8 cellular contexts compared by ENCODE assay signal in the genomic region with DNA sequence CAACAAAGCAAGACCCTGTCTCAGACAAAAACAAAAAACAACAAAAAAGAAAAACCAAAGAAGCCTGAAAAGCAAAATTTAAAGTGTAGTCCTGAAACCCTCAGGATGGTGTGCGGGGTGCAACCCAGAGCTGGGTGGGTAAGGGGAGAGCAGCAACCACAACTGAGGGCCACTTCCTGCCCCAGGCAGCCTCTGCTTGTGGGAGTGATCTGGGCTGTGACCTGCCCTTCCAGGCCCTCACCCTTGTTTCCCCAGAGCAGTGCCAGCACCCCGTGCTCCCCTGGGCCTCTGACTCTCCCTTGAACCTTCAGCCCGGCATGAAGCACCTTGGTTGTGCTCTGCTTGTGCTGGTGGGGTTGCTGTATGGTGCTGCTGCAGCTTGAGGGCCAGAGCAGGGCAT. TPM values are rescaled to one million over a fixed set of nuclear protein-coding genes. Genes with fewer than 3 reads are reported as not detected.
DNase-seq lines count a peak whose midpoint lies in the region; ATAC-seq and TF ChIP-seq lines count a peak whose summit lies in the region.
"Not testable (repeated sequence)": the region's sequence is repeated elsewhere in the genome, so short reads cannot be mapped to it uniquely, and the experiment has no call there.

No MANE protein-coding gene starts in this region.

- not testable (repeated sequence) for H3K4me3 Mint-ChIP-seq in H9; MCF 10A (ENCODE audit: unreplicated experiment)
- H3K4me3 Mint-ChIP-seq in activated T-helper 17 cell treated with anti-CD3 and anti-CD28 coated beads, Interleukin-2, amount 50 U/mL, for 72 hours = peak overlapping the region; percentile 65
- peak overlapping the region; percentile 79 to 94 (median 87) for H3K4me3 Mint-ChIP-seq in naive thymus-derived CD8-positive, alpha-beta T cell
- peak overlapping the region; percentile 32 to 77 for H3K4me3 Mint-ChIP-seq in stimulated activated naive CD8-positive, alpha-beta T cell treated with anti-CD3 and anti-CD28 coated beads, Interleukin-15, amount 100 ng/mL, for 72 hours

- no CpG with 5 or more reads among the region's 3 CpGs for WGBS in H9 (ENCODE audit: extremely low coverage, insufficient read length, low lambda C conversion rate)

- not testable (repeated sequence) for H3K27ac ChIP-seq in H9 (ENCODE audit: insufficient read length, low read depth, low read length)

- H3K4me3 ChIP-seq in GM12865 (ENCODE audit: low read depth, low read length) = not testable (repeated sequence)

- H4K20me1 ChIP-seq in H9 (ENCODE audit: control insufficient read depth, insufficient read depth, insufficient read length) = not testable (repeated sequence)

- peak; percentile 63 to 66 for ATAC-seq in activated CD4-positive, CD25-positive, alpha-beta regulatory T cell treated with anti-CD3 and anti-CD28 coated beads, Interleukin-2, amount 50 U/mL, for 24 hours
- ATAC-seq in activated T-helper 17 cell treated with anti-CD3 and anti-CD28 coated beads, Interleukin-2, amount 50 U/mL, for 72 hours (replicated peaks) = peak; percentile 68
- peak; percentile 71 to 74 for ATAC-seq in naive thymus-derived CD8-positive, alpha-beta T cell
- peak; percentile 80 for ATAC-seq in stimulated activated naive CD8-positive, alpha-beta T cell treated with anti-CD3 and anti-CD28 coated beads, Interleukin-15, amount 100 ng/mL, for 72 hours

- H3K79me1 ChIP-seq in H9 (ENCODE audit: insufficient read depth, low read depth, low read length, poor library complexity, severe bottlenecking) = peaks cover 16% of the 10 kb centered on the region

- peaks cover 57% of the 10 kb centered on the region; the same call in 1 of the 2 replicates for H3K79me2 ChIP-seq in H9 (ENCODE audit: insufficient read depth, low read length)

- not testable (repeated sequence) for H3K23ac ChIP-seq in H9 (ENCODE audit: insufficient read length, low read depth, low read length)

- not testable (repeated sequence) for H2BK120ac ChIP-seq in H9 (ENCODE audit: low read depth, low read length, poor library complexity, severe bottlenecking)

- H4K5ac ChIP-seq in H9 (ENCODE audit: insufficient read length, low read depth, low read length) = not testable (repeated sequence)

- H3K4me1 ChIP-seq in H9 (ENCODE audit: insufficient read depth, low read length) = peaks cover 14% of the 10 kb centered on the region; the same call in 1 of the 2 replicates

- CTCF ChIA-PET in MCF 10A (lab: Yijun Ruan, JAX) = interaction anchor here (0.7 to 1.6 kb wide), 2 partner anchors 136 to 443 kb away, joined by 3 to 4 read pairs; no protein-coding TSS in a partner anchor

- not testable (repeated sequence) for H4K8ac ChIP-seq in H9 (replicated peaks; ENCODE audit: insufficient read length, low read depth, low read length)

- not testable (repeated sequence) for H3K14ac ChIP-seq in H9 (ENCODE audit: insufficient read depth, low read length)

- H3K4me2 ChIP-seq in H9 (ENCODE audit: insufficient read depth, insufficient read length, low read length) = not testable (repeated sequence)

- H3K4me1 Mint-ChIP-seq in H9 (peaks cover 72% of the 10 kb centered on the region in 2 experiments), MCF 10A (ENCODE audit: insufficient read depth, unreplicated experiment) (peaks cover 39% of the 10 kb centered on the region)
- H3K4me1 Mint-ChIP-seq in activated T-helper 17 cell treated with anti-CD3 and anti-CD28 coated beads, Interleukin-2, amount 50 U/mL, for 72 hours = peaks cover 53% of the 10 kb centered on the region
- H3K4me1 Mint-ChIP-seq in naive thymus-derived CD8-positive, alpha-beta T cell = peaks cover 63 to 89% (median 83%) of the 10 kb centered on the region in 4 donors
- H3K4me1 Mint-ChIP-seq in stimulated activated naive CD8-positive, alpha-beta T cell treated with anti-CD3 and anti-CD28 coated beads, Interleukin-15, amount 100 ng/mL, for 72 hours = peaks cover 92% of the 10 kb centered on the region

- not testable (repeated sequence) for H2BK12ac ChIP-seq in H9 (ENCODE audit: insufficient read length, low read depth, low read length)

- not testable (repeated sequence) for H3K56ac ChIP-seq in H9 (ENCODE audit: insufficient read length, low read depth, low read length)

- H3K23me2 ChIP-seq in H9 (ENCODE audit: insufficient read length, low read depth, low read length, poor library complexity, severe bottlenecking) = not testable (repeated sequence)

- H3K27me3 ChIP-seq in H9 (ENCODE audit: insufficient read depth, low read length) = not testable (repeated sequence)

- not testable (repeated sequence) for BruUV-seq in MCF 10A (replicated peaks; lab: Mats Ljungman, UMichigan)

- TF ChIP-seq CTCF in GM12865 (IDR thresholded peaks at IDR 0.05; ENCODE audit: insufficient read depth, low read depth, low read length, missing control alignments); H9 (conservative IDR thresholded peaks at IDR 0.05); MCF 10A (IDR thresholded peaks at IDR 0.05; ENCODE audit: unreplicated experiment): not testable (repeated sequence)

- peak; percentile 38 for DNase-seq in GM12865 (ENCODE audit: low read depth)
- not testable (repeated sequence) for DNase-seq in H9; MCF 10A (ENCODE audit: unreplicated experiment)
- DNase-seq in NK-92 treated with Interleukin-12 subunit alpha and Interleukin-12 subunit beta, amount 100 ng/mL, for 24 hours (lab: John Stamatoyannopoulos, UW) = peak; percentile 35
- DNase-seq in naive thymus-derived CD8-positive, alpha-beta T cell = peak in 5 of 10 donors; percentile 24 to 68 (median 51)
- DNase-seq in stimulated activated naive CD8-positive, alpha-beta T cell treated with anti-CD3 and anti-CD28 coated beads, Interleukin-15, amount 100 ng/mL, for 72 hours = peak in 1 of 2 donors; percentile 39

- not testable (repeated sequence) for H2AFZ ChIP-seq in H9 (ENCODE audit: low read length)

- H3K27me3 Mint-ChIP-seq in H9 (ENCODE audit: low read depth); activated T-helper 17 cell treated with anti-CD3 and anti-CD28 coated beads, Interleukin-2, amount 50 U/mL, for 72 hours; MCF 10A (ENCODE audit: insufficient read depth, unreplicated experiment); naive thymus-derived CD8-positive, alpha-beta T cell; stimulated activated naive CD8-positive, alpha-beta T cell treated with anti-CD3 and anti-CD28 coated beads, Interleukin-15, amount 100 ng/mL, for 72 hours: not testable (repeated sequence)

- not testable (repeated sequence) for H3K4ac ChIP-seq in H9 (ENCODE audit: low read depth, low read length)

- not testable (repeated sequence) for H3K9me3 Mint-ChIP-seq in H9; activated T-helper 17 cell treated with anti-CD3 and anti-CD28 coated beads, Interleukin-2, amount 50 U/mL, for 72 hours; MCF 10A (ENCODE audit: unreplicated experiment); naive thymus-derived CD8-positive, alpha-beta T cell; stimulated activated naive CD8-positive, alpha-beta T cell treated with anti-CD3 and anti-CD28 coated beads, Interleukin-15, amount 100 ng/mL, for 72 hours

- H3K36me3 Mint-ChIP-seq in H9 (ENCODE audit: insufficient read depth in 1 of 3, low read depth in 3 of 3) = peaks cover 0 to 16% (median 4%) of the 10 kb centered on the region in 3 experiments; a peak in 5 of 7 replicates
- not testable (repeated sequence) for H3K36me3 Mint-ChIP-seq in activated T-helper 17 cell treated with anti-CD3 and anti-CD28 coated beads, Interleukin-2, amount 50 U/mL, for 72 hours (ENCODE audit: low read depth); MCF 10A (ENCODE audit: insufficient read depth, unreplicated experiment); naive thymus-derived CD8-positive, alpha-beta T cell

- intact Hi-C loops in MCF 10A (cut with micrococcal nuclease) = not testable (repeated sequence)

- H3K27ac Mint-ChIP-seq in H9 (peak overlapping the region; percentile 58 to 89 (median 87); a peak in 4 of 7 replicates), MCF 10A (ENCODE audit: low read depth, unreplicated experiment) (peak overlapping the region; percentile 86)
- H3K27ac Mint-ChIP-seq in activated T-helper 17 cell treated with anti-CD3 and anti-CD28 coated beads, Interleukin-2, amount 50 U/mL, for 72 hours = peak overlapping the region; percentile 84
- peak overlapping the region; percentile 83 to 98 (median 94) for H3K27ac Mint-ChIP-seq in naive thymus-derived CD8-positive, alpha-beta T cell
- H3K27ac Mint-ChIP-seq in stimulated activated naive CD8-positive, alpha-beta T cell treated with anti-CD3 and anti-CD28 coated beads, Interleukin-15, amount 100 ng/mL, for 72 hours = peak overlapping the region; percentile 76 to 90

- not testable (repeated sequence) for H4K91ac ChIP-seq in H9 (ENCODE audit: insufficient read length, low read depth, low read length)

- not testable (repeated sequence) for H3K9me3 ChIP-seq in H9 (ENCODE audit: control insufficient read depth, low read depth, low read length)

- not testable (repeated sequence) for H2BK5ac ChIP-seq in H9 (ENCODE audit: insufficient read length, low read length)

- H3K9ac ChIP-seq in H9 (ENCODE audit: extremely low read depth, insufficient read length, low read length) = not testable (repeated sequence)

- not testable (repeated sequence) for H2BK20ac ChIP-seq in H9 (ENCODE audit: low read depth, low read length, poor library complexity, severe bottlenecking)

- H3T11ph ChIP-seq in H9 (ENCODE audit: low read length) = not testable (repeated sequence)

- H2BK15ac ChIP-seq in H9 (ENCODE audit: low read depth, low read length) = not testable (repeated sequence)

- H2AK5ac ChIP-seq in H9 (ENCODE audit: insufficient read length, low read length) = not testable (repeated sequence)

- not testable (repeated sequence) for H3K18ac ChIP-seq in H9 (ENCODE audit: insufficient read length, low read depth, low read length)

- POLR2A ChIA-PET in MCF 10A (lab: Yijun Ruan, JAX) = interaction anchor here (0.6 to 3.7 kb wide), 4 partner anchors 8 to 110 kb away, joined by 3 to 25 read pairs (median 10); partner anchors contain the start of genes BAHD1 and CHST14
- POLR2A ChIA-PET in naive thymus-derived CD8-positive, alpha-beta T cell (lab: Charles Lee) = interaction anchor here (0.7 to 6.1 kb wide), 5 partner anchors 10 to 111 kb away, joined by 3 to 92 read pairs (median 9); partner anchors contain the start of genes BAHD1, CCDC32 and CHST14

RNA-seq across cellular contexts. Expression of gene BAHD1, which starts 13.2 kb away (rescaled TPM):
- 52.9 and 54.1 TPM in 2 replicates for total RNA-seq in H9 (2021)
- total RNA-seq in activated T-helper 17 cell treated with anti-CD3 and anti-CD28 coated beads, Interleukin-2, amount 50 U/mL, for 72 hours = 10 to 100 TPM; 16.6 to 20.3 TPM
- total RNA-seq in MCF 10A (2022) = 14.9 and 15.1 TPM in 2 replicates
- 10 to 100 TPM; 37.1 to 37.6 TPM for total RNA-seq in naive thymus-derived CD8-positive, alpha-beta T cell
- 1 to 10 TPM; 1.5 to 3.3 (median 1.7) TPM for polyA plus RNA-seq in naive thymus-derived CD8-positive, alpha-beta T cell

RNA-seq across cellular contexts. Expression of gene CHST14, which starts 16.8 kb away (rescaled TPM):
- total RNA-seq in H9 (2021) = 24.4 and 25.7 TPM in 2 replicates
- total RNA-seq in activated T-helper 17 cell treated with anti-CD3 and anti-CD28 coated beads, Interleukin-2, amount 50 U/mL, for 72 hours = 10 to 100 TPM in 1 of 2 donors, 1 to 10 TPM in 1; 6.0 to 12.1 TPM
- 5.8 and 7.3 TPM in 2 replicates for total RNA-seq in MCF 10A (2022)
- total RNA-seq in naive thymus-derived CD8-positive, alpha-beta T cell = 1 to 10 TPM; 8.2 to 9.8 TPM
- 1 to 10 TPM in 1 of 3 donors, under 1 TPM in 2; 0.74 to 1.2 (median 0.77) TPM for polyA plus RNA-seq in naive thymus-derived CD8-positive, alpha-beta T cell

RNA-seq across cellular contexts. Expression of gene IVD, which starts 48.4 kb away (rescaled TPM):
- total RNA-seq in H9 (2021) (86.7 and 93.1 TPM in 2 replicates), MCF 10A (2022) (53.8 and 61.6 TPM in 2 replicates)
- 10 to 100 TPM; 48.8 to 57.9 TPM for total RNA-seq in activated T-helper 17 cell treated with anti-CD3 and anti-CD28 coated beads, Interleukin-2, amount 50 U/mL, for 72 hours
- total RNA-seq in naive thymus-derived CD8-positive, alpha-beta T cell = 100 to 1,000 TPM; 120 TPM
- polyA plus RNA-seq in naive thymus-derived CD8-positive, alpha-beta T cell = 10 to 100 TPM; 48.2 to 77.7 (median 49.5) TPM
